8 cellular contexts compared by ENCODE assay signal in genomic region chrX:49915352-49916222, GRCh38. TPM values are rescaled to one million over a fixed set of nuclear protein-coding genes. Genes with fewer than 3 reads are reported as not detected.
DNase-seq lines count a peak whose midpoint lies in the region; ATAC-seq and TF ChIP-seq lines count a peak whose summit lies in the region.

No MANE protein-coding gene starts in this region.

- no peaks in the 10 kb centered on the region for H3K79me2 ChIP-seq in trophoblast cell (ENCODE audit: control insufficient read depth, insufficient read depth, low read length, poor library complexity)

- peak overlapping the region; percentile 37 for H4K91ac ChIP-seq in trophoblast cell (ENCODE audit: low read depth, low read length)

- H3K9me3 ChIP-seq in trophoblast cell (ENCODE audit: insufficient read depth, low read depth, low read length), result no peaks in the 10 kb centered on the region

- H4K12ac ChIP-seq in trophoblast cell (ENCODE audit: low read depth, low read length), result no peak overlapping the region

- no peak overlapping the region for H3K4me2 ChIP-seq in trophoblast cell (ENCODE audit: low read length)

- H4K8ac ChIP-seq in trophoblast cell (ENCODE audit: low read depth, low read length), result no peak overlapping the region

- H3K4me3 ChIP-seq in fibroblast of villous mesenchyme (ENCODE audit: low read depth, low read length) (no peak overlapping the region), trophoblast cell (ENCODE audit: low read depth, low read length) (no peak overlapping the region)

- WGBS in trophoblast cell (ENCODE audit: extremely low coverage, insufficient coverage, insufficient read length), result no CpG with 5 or more reads among the region's 8 CpGs

- DNase-seq in AG08396 (ENCODE audit: low spot score) (peak; percentile 66), GM13976 (ENCODE audit: low spot score) (peak; percentile 44), NOMO-1 (lab: John Stamatoyannopoulos, UW; ENCODE audit: unreplicated experiment in 2 of 2) (peak; percentile 28 to 58), activated T-cell treated with anti-CD3 and anti-CD28 coated beads for 4 hours (peak; percentile 38), fibroblast of villous mesenchyme (ENCODE audit: low read depth) (peak; percentile 63), trophoblast cell (peak; percentile 10 to 71), NCI-H187 treated with DMSO at 0.1 percent for 48 hours (lab: John Stamatoyannopoulos, UW) (no peak)

- in situ Hi-C loops in GM13976 (cut with MboI; ENCODE audit: low sequenced_read_pairs, unreplicated experiment), result loop anchor here (25.0 kb wide), 2 partner anchors 172 to 672 kb away; no protein-coding TSS in a partner anchor

- no peaks in the 10 kb centered on the region for H3K4me1 ChIP-seq in trophoblast cell (ENCODE audit: control insufficient read depth in 1 of 2, insufficient read depth in 2 of 2, low read length in 2 of 2)

- H3K14ac ChIP-seq in trophoblast cell (ENCODE audit: low read length), result no peak overlapping the region

- no peak overlapping the region for H2AK5ac ChIP-seq in trophoblast cell (ENCODE audit: low read length)

- H2BK120ac ChIP-seq in trophoblast cell (ENCODE audit: insufficient read depth, low read length, poor library complexity), result no peak overlapping the region

- no peaks in the 10 kb centered on the region for H3K36me3 ChIP-seq in trophoblast cell (ENCODE audit: control insufficient read depth in 1 of 2, insufficient read depth in 2 of 2, low read length in 2 of 2)

- no peak overlapping the region for H3K9ac ChIP-seq in trophoblast cell (ENCODE audit: low read length)

- peak; percentile 79 for ATAC-seq in HG03342 (IDR thresholded peaks at IDR 0.05; ENCODE audit: unreplicated experiment)

- no peak overlapping the region for H2BK5ac ChIP-seq in trophoblast cell (ENCODE audit: low read depth, low read length, poor library complexity)

- H3K18ac ChIP-seq in trophoblast cell (ENCODE audit: low read length), result no peak overlapping the region

- H3K27me3 ChIP-seq in trophoblast cell (ENCODE audit: insufficient read depth, low read length), result no peaks in the 10 kb centered on the region

- no peak overlapping the region for H2BK12ac ChIP-seq in trophoblast cell (ENCODE audit: low read length)

- no peak overlapping the region for H2AFZ ChIP-seq in trophoblast cell (ENCODE audit: insufficient read depth, low read length, poor library complexity)

- no peak overlapping the region for H3K27ac ChIP-seq in trophoblast cell (ENCODE audit: low read depth, low read length)

- no peak overlapping the region for H3K4ac ChIP-seq in trophoblast cell (ENCODE audit: low read depth, low read length)

- peak; percentile 89 for TF ChIP-seq CTCF in GM13976 (IDR thresholded peaks at IDR 0.05; ENCODE audit: borderline replicate concordance, control extremely low read depth, extremely low read depth, insufficient read depth, missing control alignments)
- TF ChIP-seq CTCF in fibroblast of villous mesenchyme (IDR thresholded peaks at IDR 0.05; ENCODE audit: insufficient read depth, low read depth, low read length), result peak; percentile 83

- H3K23ac ChIP-seq in trophoblast cell (ENCODE audit: low read length), result no peak overlapping the region

- no peaks in the 10 kb centered on the region for H3K79me1 ChIP-seq in trophoblast cell (ENCODE audit: low read length)

RNA-seq across cellular contexts. Expression of gene CLCN5, which starts 6.8 kb away (rescaled TPM):
- 9.0 and 12.5 TPM in 2 replicates for total RNA-seq in fibroblast of villous mesenchyme
- 23.2 and 26.6 TPM in 2 replicates for polyA plus RNA-seq in trophoblast cell (2013)

RNA-seq across cellular contexts. Expression of gene USP27X, which starts 36.3 kb away (rescaled TPM):
- 2.6 TPM in 2 replicates for total RNA-seq in fibroblast of villous mesenchyme
- polyA plus RNA-seq in trophoblast cell (2013), result 7.1 and 7.2 TPM in 2 replicates
